In genomic region chr14:38207830-38208815, GRCh38 we compare ENCODE assay signal across 9 cellular contexts.
DNase-seq lines count a peak whose midpoint lies in the region; ATAC-seq and TF ChIP-seq lines count a peak whose summit lies in the region.
"Had no signal": no experiment of that assay in that cellular context is flagged by ENCODE, and none has a peak within 500 bp of the region (broad histone marks: within the 10 kb centered on the region; RNA-seq: fewer than 3 reads in every experiment).

Gene SSTR1, plus strand, starts transcription at chr14:38207904. Its CDS starts 1,486 bp downstream, at chr14:38209390.

- H3K36me3 ChIP-seq in subcutaneous abdominal adipose tissue (ENCODE audit: control insufficient read depth in 5 of 5, insufficient read depth in 5 of 5, low read length in 5 of 5), result no peaks in the 10 kb centered on the region

- H3K9me3 ChIP-seq in subcutaneous abdominal adipose tissue (ENCODE audit: control insufficient read depth in 5 of 5, low read length in 5 of 5), result peaks cover 0 to 8% (median 4%) of the 10 kb centered on the region in 5 donors

- in situ Hi-C loops in astrocyte of the cerebellum (cut with HindIII; ENCODE audit: low sequenced_read_pairs), result no loop called here

- H3K27ac ChIP-seq in subcutaneous abdominal adipose tissue (ENCODE audit: low read depth, low read length), result no peak within 1 kb of the TSS
- H3K27ac ChIP-seq: A549 had no signal

- no peak for TF ChIP-seq CTCF in astrocyte of the cerebellum (IDR thresholded peaks at IDR 0.05; ENCODE audit: low read depth, low read length, missing control alignments)

- ATAC-seq in HG03457 (IDR thresholded peaks at IDR 0.05; ENCODE audit: unreplicated experiment), result no peak
- ATAC-seq in GM19455 (IDR thresholded peaks at IDR 0.05; ENCODE audit: unreplicated experiment), result no peak
- no peak for ATAC-seq in HG03571 (IDR thresholded peaks at IDR 0.05; ENCODE audit: unreplicated experiment)

- peak within 1 kb of the TSS in 1 of 5 donors; percentile 16 for H3K9ac ChIP-seq in subcutaneous abdominal adipose tissue (ENCODE audit: low read length in 5 of 5)

- DNase-seq in NCI-H524 (lab: John Stamatoyannopoulos, UW) (peak; percentile 61 to 62), NCI-H524 treated with DMSO at 0.1 percent for 48 hours (lab: John Stamatoyannopoulos, UW) (no peak), astrocyte of the cerebellum (ENCODE audit: low read depth) (no peak), kidney tubule cell (ENCODE audit: low spot score) (peak; percentile 19)

- H3K4me1 ChIP-seq in subcutaneous abdominal adipose tissue (ENCODE audit: control insufficient read depth in 5 of 5, insufficient read depth in 5 of 5, low read length in 5 of 5), result peaks cover 0 to 38% (median 27%) of the 10 kb centered on the region in 5 donors
- H3K4me1 ChIP-seq: A549 had no signal

- H3K4me3 ChIP-seq in astrocyte of the cerebellum (ENCODE audit: low read depth, low read length), result peak within 1 kb of the TSS; percentile 41
- H3K4me3 ChIP-seq in subcutaneous abdominal adipose tissue (ENCODE audit: low read depth in 1 of 5, low read length in 5 of 5), result peak within 1 kb of the TSS; percentile 26 to 67 (median 58)
- H3K4me3 ChIP-seq: A549 had no signal

- H3K27me3 ChIP-seq in subcutaneous abdominal adipose tissue (ENCODE audit: control insufficient read depth in 5 of 5, insufficient read depth in 4 of 5, low read length in 5 of 5), result peaks cover 18 to 35% (median 29%) of the 10 kb centered on the region in 5 donors

Comparison
In these comparisons a context has a peak if more than half of its experiments do, and no peak if none do; other contexts are left out.
1. DNase-seq: peak in NCI-H524 (2 of 2) and kidney tubule cell (single experiment); none in NCI-H524 treated with DMSO at 0.1 percent for 48 hours (single experiment) and astrocyte of the cerebellum (single experiment).